18 cellular contexts compared by ENCODE assay signal in the genomic region with DNA sequence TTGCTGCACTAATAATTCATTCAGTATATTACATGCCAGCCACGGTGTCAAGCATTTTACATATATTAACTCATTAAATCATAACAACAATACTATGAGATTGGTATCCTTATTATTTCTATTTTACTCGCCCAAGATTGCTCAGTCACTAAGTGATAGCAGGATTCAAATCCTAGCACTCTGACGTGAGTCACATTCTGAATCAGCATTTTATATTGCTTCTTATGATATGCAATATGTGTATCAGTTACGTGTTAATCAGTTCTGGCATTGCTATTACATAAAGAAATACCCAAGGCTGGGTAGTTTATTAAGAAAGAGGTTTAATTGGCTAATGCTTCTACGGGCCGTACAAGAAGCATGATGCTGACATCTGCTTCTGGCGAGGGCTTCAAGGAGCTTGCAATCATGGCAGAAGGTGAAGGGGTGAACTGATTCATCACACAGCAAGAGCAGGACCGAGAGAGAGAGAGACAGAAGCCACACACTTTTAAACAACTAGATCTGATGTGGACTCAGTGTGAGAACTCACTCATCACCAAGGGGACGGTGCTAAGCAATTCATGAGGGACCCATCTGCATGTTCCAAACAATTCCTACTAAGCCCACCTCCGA.
A peak's percentile ranks its signal among the peaks of the same experiment; 100 is the strongest.
DNase-seq lines count a peak whose midpoint lies in the region; FAIRE-seq and TF ChIP-seq lines count a peak whose summit lies in the region.
"Had no signal": no experiment of that assay in that cellular context is flagged by ENCODE, and none has a peak within 500 bp of the region (broad histone marks: within the 10 kb centered on the region; RNA-seq: fewer than 3 reads in every experiment).

No MANE protein-coding gene starts in this region.

- 56 to 77% (median 66%) methylated on average over 10 of the region's 10 CpGs for WGBS in small intestine, 3 donors

- TF ChIP-seq CTCF in fibroblast of mammary gland (conservative IDR thresholded peaks at IDR 0.05; ENCODE audit: control insufficient read depth, insufficient read depth, low read depth, low read length), result no peak

- H3K27me3 ChIP-seq in small intestine (ENCODE audit: control insufficient read depth in 2 of 2, insufficient read depth in 2 of 2, low read length in 2 of 2), result no peaks in the 10 kb centered on the region

- no peak overlapping the region for H3K27ac ChIP-seq in small intestine (ENCODE audit: low read depth in 1 of 2, low read length in 1 of 2)
- H3K27ac ChIP-seq: A549 had no signal

- H3K36me3 ChIP-seq in small intestine (ENCODE audit: control insufficient read depth in 2 of 2, insufficient read depth in 2 of 2, low read length in 2 of 2), result no peaks in the 10 kb centered on the region

- no peaks in the 10 kb centered on the region for H3K4me1 ChIP-seq in small intestine (ENCODE audit: control insufficient read depth in 2 of 2, insufficient read depth in 1 of 2, low read depth in 1 of 2, low read length in 1 of 2)
- H3K4me1 ChIP-seq: A549 had no signal

- FAIRE-seq in small intestine (lab: Jason Lieb, UNC), result no peak
- FAIRE-seq: A549, GM12891, H1, RCC 7860 had no signal

- H3K4me3 ChIP-seq in fibroblast of mammary gland (ENCODE audit: control insufficient read depth, low read depth, low read length) (no peak overlapping the region), small intestine (ENCODE audit: low read depth in 1 of 2, low read length in 2 of 2) (no peak overlapping the region)
- H3K4me3 ChIP-seq: A549 had no signal

- H3K9me3 ChIP-seq in small intestine (ENCODE audit: control insufficient read depth, low read depth), result no peaks in the 10 kb centered on the region
- H3K9me3 ChIP-seq: A549 had no signal

- peak; percentile 65 for DNase-seq in HCEC 1CT
- DNase-seq in RPMI7951 (ENCODE audit: low read depth), result peak; percentile 40
- DNase-seq in fibroblast of mammary gland (ENCODE audit: low read depth), result peak; percentile 43
- peak; percentile 77 for DNase-seq in small intestine
- DNase-seq in nucleus accumbens (lab: John Stamatoyannopoulos, UW), result no peak
- DNase-seq in NCI-H526 (lab: John Stamatoyannopoulos, UW), result no peak
- no peak for DNase-seq in NCI-H128 (lab: John Stamatoyannopoulos, UW; ENCODE audit: unreplicated experiment)
- DNase-seq: Karpas-422, NCI-H1417 treated with DMSO at 0.1 percent for 48 hours, NCI-H1930, NCI-H2227 treated with DMSO at 0.1 percent for 48 hours, NCI-H510A, NCI-H748 treated with DMSO at 0.1 percent for 48 hours, Right ventricle myocardium superior had no signal

Comparison
In these comparisons a context has a peak if more than half of its experiments do, and no peak if none do; other contexts are left out.
1. DNase-seq: peak in HCEC 1CT (single experiment), RPMI7951 (single experiment), fibroblast of mammary gland (single experiment) and small intestine (single experiment); none in nucleus accumbens (0 of 56), NCI-H526 (0 of 2) and NCI-H128 (single experiment).